Comparison of ENCODE assay signal across 8 cellular contexts in the genomic region with DNA sequence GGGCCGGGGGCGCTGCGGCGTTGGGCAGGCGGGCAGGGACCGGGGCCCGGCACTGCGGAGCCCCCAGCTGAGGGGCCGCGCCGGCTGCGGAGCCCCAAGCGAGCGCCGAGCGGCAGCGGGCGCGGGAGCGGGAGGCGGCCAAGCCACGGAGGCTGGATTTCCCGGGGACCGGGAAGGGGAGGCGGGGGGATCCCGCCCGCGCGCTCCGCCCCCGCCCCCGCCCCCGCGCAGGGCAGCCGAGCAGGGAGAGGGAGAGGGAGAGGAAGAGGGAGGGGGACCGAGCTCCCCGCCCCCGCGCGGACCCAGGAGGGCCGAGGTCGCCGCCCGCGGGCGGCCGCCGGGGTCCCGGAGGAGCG. TPM values are rescaled to one million over a fixed set of nuclear protein-coding genes. Genes with fewer than 3 reads are reported as not detected.
DNase-seq lines count a peak whose midpoint lies in the region; ATAC-seq lines count a peak whose summit lies in the region.

A gene with protein sequence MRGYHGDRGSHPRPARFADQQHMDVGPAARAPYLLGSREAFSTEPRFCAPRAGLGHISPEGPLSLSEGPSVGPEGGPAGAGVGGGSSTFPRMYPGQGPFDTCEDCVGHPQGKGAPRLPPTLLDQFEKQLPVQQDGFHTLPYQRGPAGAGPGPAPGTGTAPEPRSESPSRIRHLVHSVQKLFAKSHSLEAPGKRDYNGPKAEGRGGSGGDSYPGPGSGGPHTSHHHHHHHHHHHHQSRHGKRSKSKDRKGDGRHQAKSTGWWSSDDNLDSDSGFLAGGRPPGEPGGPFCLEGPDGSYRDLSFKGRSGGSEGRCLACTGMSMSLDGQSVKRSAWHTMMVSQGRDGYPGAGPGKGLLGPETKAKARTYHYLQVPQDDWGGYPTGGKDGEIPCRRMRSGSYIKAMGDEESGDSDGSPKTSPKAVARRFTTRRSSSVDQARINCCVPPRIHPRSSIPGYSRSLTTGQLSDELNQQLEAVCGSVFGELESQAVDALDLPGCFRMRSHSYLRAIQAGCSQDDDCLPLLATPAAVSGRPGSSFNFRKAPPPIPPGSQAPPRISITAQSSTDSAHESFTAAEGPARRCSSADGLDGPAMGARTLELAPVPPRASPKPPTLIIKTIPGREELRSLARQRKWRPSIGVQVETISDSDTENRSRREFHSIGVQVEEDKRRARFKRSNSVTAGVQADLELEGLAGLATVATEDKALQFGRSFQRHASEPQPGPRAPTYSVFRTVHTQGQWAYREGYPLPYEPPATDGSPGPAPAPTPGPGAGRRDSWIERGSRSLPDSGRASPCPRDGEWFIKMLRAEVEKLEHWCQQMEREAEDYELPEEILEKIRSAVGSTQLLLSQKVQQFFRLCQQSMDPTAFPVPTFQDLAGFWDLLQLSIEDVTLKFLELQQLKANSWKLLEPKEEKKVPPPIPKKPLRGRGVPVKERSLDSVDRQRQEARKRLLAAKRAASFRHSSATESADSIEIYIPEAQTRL (minus strand): TSS at position 154 of the 356 bp plus-strand sequence. CDS start 24,267 bp downstream, outside the sequence.

- peaks cover 60% of the 10 kb centered on the region for H3K27me3 ChIP-seq in mononuclear cell (ENCODE audit: insufficient read depth, low read length)

- peak within 1 kb of the TSS; percentile 82 for H3K27ac ChIP-seq in angular gyrus (ENCODE audit: low read depth, low read length)

- peaks cover 5% of the 10 kb centered on the region for H3K4me1 ChIP-seq in mononuclear cell (ENCODE audit: insufficient read depth, low read length)

- ATAC-seq in HG03520 (IDR thresholded peaks at IDR 0.05; ENCODE audit: unreplicated experiment): no peak
- ATAC-seq in HG02840 (IDR thresholded peaks at IDR 0.05; ENCODE audit: low FRiP score, unreplicated experiment): no peak
- no peak for ATAC-seq in HG02571 (IDR thresholded peaks at IDR 0.05; ENCODE audit: unreplicated experiment)

- DNase-seq in COLO668 (lab: John Stamatoyannopoulos, UW; ENCODE audit: unreplicated experiment): peak; percentile 68
- peak; percentile 39 for DNase-seq in NCI-H1105 (lab: John Stamatoyannopoulos, UW)
- DNase-seq in HPDE6-E6E7 (ENCODE audit: extremely low spot score): no peak

- H3K4me3 ChIP-seq in mononuclear cell (ENCODE audit: low read length): peak within 1 kb of the TSS; percentile 15

- H3K9me3 ChIP-seq in mononuclear cell (ENCODE audit: low read depth, low read length): no peaks in the 10 kb centered on the region

RNA-seq across cellular contexts. Expression of the gene that starts here (rescaled TPM):
- total RNA-seq in mononuclear cell: 0.21 TPM
